In genomic region chr3:113223831-113224240, GRCh38 we compare ENCODE assay signal across 8 cellular contexts. TPM values are rescaled to one million over a fixed set of nuclear protein-coding genes. Genes with fewer than 3 reads are reported as not detected.
DNase-seq lines count a peak whose midpoint lies in the region; ATAC-seq lines count a peak whose summit lies in the region.

No MANE protein-coding gene starts in this region.

- CTCF ChIA-PET in activated CD4-positive, alpha-beta T cell treated with anti-CD3 and anti-CD28 coated beads, Interleukin-2, amount 10 ng/mL, durations not matched to agents 7 days and 5 days (lab: Charles Lee): interaction anchor here (1.2 kb wide), 1 partner anchor 354 kb away, joined by 3 read pairs; no protein-coding TSS in a partner anchor

- H3K36me3 Mint-ChIP-seq in activated CD4-positive, alpha-beta T cell treated with anti-CD3 and anti-CD28 coated beads, Interleukin-2, amount 10 ng/mL, durations not matched to agents 7 days and 5 days (ENCODE audit: low read depth): no peaks in the 10 kb centered on the region
- no peaks in the 10 kb centered on the region for H3K36me3 Mint-ChIP-seq in activated naive CD8-positive, alpha-beta T cell treated with anti-CD3 and anti-CD28 coated beads for 36 hours

- POLR2A ChIA-PET in activated CD4-positive, alpha-beta T cell treated with anti-CD3 and anti-CD28 coated beads, Interleukin-2, amount 10 ng/mL, durations not matched to agents 7 days and 5 days (lab: Charles Lee): no interaction called here

- ATAC-seq in HG02938 (IDR thresholded peaks at IDR 0.05; ENCODE audit: unreplicated experiment) (peak; percentile 96), HG02973 (IDR thresholded peaks at IDR 0.05; ENCODE audit: unreplicated experiment) (no peak)

- peaks cover 21% of the 10 kb centered on the region for H3K27me3 Mint-ChIP-seq in activated CD4-positive, alpha-beta T cell treated with anti-CD3 and anti-CD28 coated beads, Interleukin-2, amount 10 ng/mL, durations not matched to agents 7 days and 5 days
- peaks cover 8% of the 10 kb centered on the region for H3K27me3 Mint-ChIP-seq in activated naive CD8-positive, alpha-beta T cell treated with anti-CD3 and anti-CD28 coated beads for 36 hours

- H3K4me3 Mint-ChIP-seq in activated CD4-positive, alpha-beta T cell treated with anti-CD3 and anti-CD28 coated beads, Interleukin-2, amount 10 ng/mL, durations not matched to agents 7 days and 5 days: peak overlapping the region; percentile 2
- peak overlapping the region; percentile 50 for H3K4me3 Mint-ChIP-seq in activated naive CD8-positive, alpha-beta T cell treated with anti-CD3 and anti-CD28 coated beads for 36 hours

- peak; percentile 58 for DNase-seq in activated CD4-positive, alpha-beta T cell treated with anti-CD3 and anti-CD28 coated beads, Interleukin-2, amount 10 ng/mL, durations not matched to agents 7 days and 5 days
- DNase-seq in activated CD4-positive, alpha-beta T cell treated with anti-CD3 and anti-CD28 coated beads for 1 hour: no peak
- peak; percentile 46 for DNase-seq in activated naive CD8-positive, alpha-beta T cell treated with anti-CD3 and anti-CD28 coated beads for 36 hours
- DNase-seq in stimulated activated CD8-positive, alpha-beta memory T cell treated with anti-CD3 and anti-CD28 coated beads, Interleukin-7, amount 100 ng/mL, for 4 hours (ENCODE audit: low read depth in 2 of 2): peak; percentile 2 to 3
- DNase-seq in ecto neural progenitor cell (ENCODE audit: low spot score) (no peak), COLO829 (ENCODE audit: low spot score) (no peak)

- H3K9me3 Mint-ChIP-seq in activated CD4-positive, alpha-beta T cell treated with anti-CD3 and anti-CD28 coated beads, Interleukin-2, amount 10 ng/mL, durations not matched to agents 7 days and 5 days: no peaks in the 10 kb centered on the region
- no peaks in the 10 kb centered on the region for H3K9me3 Mint-ChIP-seq in activated naive CD8-positive, alpha-beta T cell treated with anti-CD3 and anti-CD28 coated beads for 36 hours

- peaks cover 27% of the 10 kb centered on the region for H3K4me1 Mint-ChIP-seq in activated CD4-positive, alpha-beta T cell treated with anti-CD3 and anti-CD28 coated beads, Interleukin-2, amount 10 ng/mL, durations not matched to agents 7 days and 5 days
- H3K4me1 Mint-ChIP-seq in activated naive CD8-positive, alpha-beta T cell treated with anti-CD3 and anti-CD28 coated beads for 36 hours: peaks cover 6% of the 10 kb centered on the region

- peak overlapping the region; percentile 72 for H3K27ac Mint-ChIP-seq in activated CD4-positive, alpha-beta T cell treated with anti-CD3 and anti-CD28 coated beads, Interleukin-2, amount 10 ng/mL, durations not matched to agents 7 days and 5 days
- H3K27ac Mint-ChIP-seq in activated naive CD8-positive, alpha-beta T cell treated with anti-CD3 and anti-CD28 coated beads for 36 hours: no peak overlapping the region

RNA-seq across cellular contexts. Expression of gene BOC, which starts 12.5 kb away (rescaled TPM):
- total RNA-seq in activated CD4-positive, alpha-beta T cell treated with anti-CD3 and anti-CD28 coated beads, Interleukin-2, amount 10 ng/mL, durations not matched to agents 7 days and 5 days: not detected
- total RNA-seq in activated naive CD8-positive, alpha-beta T cell treated with anti-CD3 and anti-CD28 coated beads for 36 hours: under 1 TPM in 1 of 2 experiments, not detected in 1; 0.44 TPM

Comparison
In these comparisons a context has a peak if more than half of its experiments do, and no peak if none do; other contexts are left out.
1. DNase-seq: peak in activated CD4-positive, alpha-beta T cell treated with anti-CD3 and anti-CD28 coated beads, Interleukin-2, amount 10 ng/mL, durations not matched to agents 7 days and 5 days (single experiment), activated naive CD8-positive, alpha-beta T cell treated with anti-CD3 and anti-CD28 coated beads for 36 hours (single experiment) and stimulated activated CD8-positive, alpha-beta memory T cell treated with anti-CD3 and anti-CD28 coated beads, Interleukin-7, amount 100 ng/mL, for 4 hours (2 of 2); none in activated CD4-positive, alpha-beta T cell treated with anti-CD3 and anti-CD28 coated beads for 1 hour (single experiment), ecto neural progenitor cell (single experiment) and COLO829 (single experiment).